1 cellular context compared by ENCODE assay signal in the genomic region with DNA sequence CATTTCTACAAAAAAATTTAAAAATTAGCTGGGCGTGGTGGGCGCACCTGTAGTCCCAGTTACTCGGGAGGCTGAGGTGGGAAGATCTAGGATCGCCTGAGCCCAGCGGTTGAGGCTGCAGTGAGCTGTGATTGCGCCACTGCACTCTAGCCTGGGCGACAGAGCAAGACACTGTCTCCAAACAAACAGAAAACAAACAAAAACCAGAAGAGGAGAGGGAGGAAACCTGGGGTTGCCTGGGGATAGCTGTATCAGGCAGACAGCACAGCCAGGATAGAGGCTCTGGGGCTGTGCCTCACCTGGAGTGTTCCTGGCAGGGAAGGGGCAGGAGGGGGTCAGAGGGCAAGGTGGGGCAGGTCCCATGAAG.
TF ChIP-seq lines count a peak whose summit lies in the region.

No MANE protein-coding gene starts in this region.

TF ChIP-seq in HepG2, 621 proteins besides CTCF, POLR2A, EP300 and RAD21 (continued from another document and continues in another):
- TF ChIP-seq THAP7 (CRISPR knock-in tag; IDR thresholded peaks at IDR 0.05) (no peak), ZBTB4 (CRISPR knock-in tag; IDR thresholded peaks at IDR 0.05; ENCODE audit: borderline replicate concordance) (no peak), RERE (CRISPR knock-in tag; IDR thresholded peaks at IDR 0.05; ENCODE audit: low read depth) (peak; percentile 45; the same call in 1 of the 2 replicates), ZFP90 (CRISPR knock-in tag; IDR thresholded peaks at IDR 0.05; ENCODE audit: borderline replicate concordance) (no peak), RBAK (CRISPR knock-in tag; IDR thresholded peaks at IDR 0.05) (no peak), TOPORS (CRISPR knock-in tag; IDR thresholded peaks at IDR 0.05) (no peak), HINFP (CRISPR knock-in tag; IDR thresholded peaks at IDR 0.05; ENCODE audit: low read depth) (no peak), ZKSCAN5 (CRISPR knock-in tag; IDR thresholded peaks at IDR 0.05) (no peak), NFE2L1 (CRISPR knock-in tag; IDR thresholded peaks at IDR 0.05; ENCODE audit: borderline replicate concordance) (no peak), ZNF629 (CRISPR knock-in tag; conservative IDR thresholded peaks at IDR 0.05) (0 out of 2 replicates have a peak, but pooled peaks have one; percentile 51), ZNF12 (CRISPR knock-in tag; IDR thresholded peaks at IDR 0.05) (peak; percentile 38; the same call in 1 of the 2 replicates), PHF20 (CRISPR knock-in tag; IDR thresholded peaks at IDR 0.05) (no peak), KDM2A (CRISPR knock-in tag; IDR thresholded peaks at IDR 0.05; ENCODE audit: borderline replicate concordance, low read depth) (no peak; the same call in 1 of the 2 replicates), ZNF850 (CRISPR knock-in tag; conservative IDR thresholded peaks at IDR 0.05) (no peak), GTF2F1 (IDR thresholded peaks at IDR 0.05; ENCODE audit: low read length) (no peak), ZBTB38 (CRISPR knock-in tag; IDR thresholded peaks at IDR 0.05) (no peak), HDAC1 (CRISPR knock-in tag; IDR thresholded peaks at IDR 0.05) (0 out of 2 replicates have a peak, but pooled peaks have one; percentile 36), TBX3 (IDR thresholded peaks at IDR 0.05; ENCODE audit: borderline replicate concordance) (no peak), KDM5B (CRISPR knock-in tag; IDR thresholded peaks at IDR 0.05; ENCODE audit: borderline replicate concordance) (no peak; the same call in 1 of the 2 replicates), NR2F2 (IDR thresholded peaks at IDR 0.05; ENCODE audit: borderline replicate concordance, low read depth) (peak; percentile 70; the same call in 1 of the 2 replicates), DDIT3 (CRISPR knock-in tag; IDR thresholded peaks at IDR 0.05) (no peak), MEF2D (CRISPR knock-in tag; IDR thresholded peaks at IDR 0.05) (no peak), ZNF839 (CRISPR knock-in tag; IDR thresholded peaks at IDR 0.05; ENCODE audit: borderline replicate concordance) (no peak), RFXAP (CRISPR knock-in tag; IDR thresholded peaks at IDR 0.05; ENCODE audit: borderline replicate concordance) (no peak), ETS1 (CRISPR knock-in tag; IDR thresholded peaks at IDR 0.05) (no peak), NFYC (CRISPR knock-in tag; IDR thresholded peaks at IDR 0.05) (no peak), HNRNPK (IDR thresholded peaks at IDR 0.05; ENCODE audit: low read depth, low read length, poor library complexity, severe bottlenecking) (no peak), ZKSCAN1 (IDR thresholded peaks at IDR 0.05; ENCODE audit: low read length) (no peak), YEATS4 (CRISPR knock-in tag; IDR thresholded peaks at IDR 0.05; ENCODE audit: borderline replicate concordance) (no peak), ZNF644 (CRISPR knock-in tag; IDR thresholded peaks at IDR 0.05; ENCODE audit: low read depth) (peak; percentile 47; the same call in 1 of the 2 replicates), ZNF564 (CRISPR knock-in tag; IDR thresholded peaks at IDR 0.05) (no peak), ZBTB8A (CRISPR knock-in tag; IDR thresholded peaks at IDR 0.05; ENCODE audit: borderline replicate concordance, low read depth) (no peak), ZNF20 (CRISPR knock-in tag; IDR thresholded peaks at IDR 0.05) (no peak), KDM5A (IDR thresholded peaks at IDR 0.05; ENCODE audit: borderline replicate concordance, low read length) (no peak), ZZZ3 (CRISPR knock-in tag; IDR thresholded peaks at IDR 0.05; ENCODE audit: borderline replicate concordance) (no peak), ZNF235 (CRISPR knock-in tag; IDR thresholded peaks at IDR 0.05; ENCODE audit: borderline replicate concordance) (0 out of 2 replicates have a peak, but pooled peaks have one; percentile 0), ZBTB7B (CRISPR knock-in tag; IDR thresholded peaks at IDR 0.05) (no peak), ZFX (CRISPR knock-in tag; IDR thresholded peaks at IDR 0.05; ENCODE audit: low read depth) (no peak), ZBTB44 (CRISPR knock-in tag; IDR thresholded peaks at IDR 0.05) (0 out of 2 replicates have a peak, but pooled peaks have one; percentile 56), ZNF441 (CRISPR knock-in tag; IDR thresholded peaks at IDR 0.05; ENCODE audit: borderline replicate concordance) (peak; percentile 62), NAIF1 (CRISPR knock-in tag; IDR thresholded peaks at IDR 0.05; ENCODE audit: borderline replicate concordance) (peak; percentile 78; the same call in 1 of the 2 replicates), NKX3-1 (CRISPR knock-in tag; IDR thresholded peaks at IDR 0.05) (no peak), ZC3H4 (CRISPR knock-in tag; IDR thresholded peaks at IDR 0.05; ENCODE audit: borderline replicate concordance) (no peak)
- TF ChIP-seq, protein P1, sequence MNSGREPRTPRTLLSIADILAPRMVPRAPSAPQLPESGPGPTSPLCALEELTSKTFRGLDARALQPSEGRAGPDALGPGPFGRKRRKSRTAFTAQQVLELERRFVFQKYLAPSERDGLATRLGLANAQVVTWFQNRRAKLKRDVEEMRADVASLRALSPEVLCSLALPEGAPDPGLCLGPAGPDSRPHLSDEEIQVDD (CRISPR knock-in tag; IDR thresholded peaks at IDR 0.05; ENCODE audit: borderline replicate concordance) = no peak
- TF ChIP-seq, protein P2, sequence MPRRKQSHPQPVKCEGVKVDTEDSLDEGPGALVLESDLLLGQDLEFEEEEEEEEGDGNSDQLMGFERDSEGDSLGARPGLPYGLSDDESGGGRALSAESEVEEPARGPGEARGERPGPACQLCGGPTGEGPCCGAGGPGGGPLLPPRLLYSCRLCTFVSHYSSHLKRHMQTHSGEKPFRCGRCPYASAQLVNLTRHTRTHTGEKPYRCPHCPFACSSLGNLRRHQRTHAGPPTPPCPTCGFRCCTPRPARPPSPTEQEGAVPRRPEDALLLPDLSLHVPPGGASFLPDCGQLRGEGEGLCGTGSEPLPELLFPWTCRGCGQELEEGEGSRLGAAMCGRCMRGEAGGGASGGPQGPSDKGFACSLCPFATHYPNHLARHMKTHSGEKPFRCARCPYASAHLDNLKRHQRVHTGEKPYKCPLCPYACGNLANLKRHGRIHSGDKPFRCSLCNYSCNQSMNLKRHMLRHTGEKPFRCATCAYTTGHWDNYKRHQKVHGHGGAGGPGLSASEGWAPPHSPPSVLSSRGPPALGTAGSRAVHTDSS (CRISPR knock-in tag; conservative IDR thresholded peaks at IDR 0.05) = no peak
